ENCODE assay signal across 23 cellular contexts in the genomic region with DNA sequence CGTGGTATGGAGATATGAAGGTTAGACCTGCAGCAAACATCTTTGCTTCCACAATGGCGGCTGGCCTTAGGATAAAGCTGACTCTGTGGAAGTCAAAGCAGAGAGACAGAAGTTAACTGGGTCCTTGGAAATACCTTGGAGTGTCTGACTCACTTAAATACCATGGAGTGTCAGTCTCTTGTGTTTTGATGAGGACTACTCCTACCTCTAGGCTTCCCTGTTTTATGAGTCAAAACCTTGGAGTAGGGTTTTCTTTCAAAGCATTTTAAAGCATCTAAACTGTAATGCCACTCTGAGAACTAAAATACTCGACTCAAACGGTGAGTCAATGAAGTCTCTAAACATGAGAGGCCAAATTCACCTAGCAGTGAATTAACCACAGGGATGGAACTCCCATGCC.
"Had no signal": no experiment of that assay in that cellular context is flagged by ENCODE, and none has a peak within 500 bp of the region (broad histone marks: within the 10 kb centered on the region; RNA-seq: fewer than 3 reads in every experiment).

No MANE protein-coding gene starts in this region.

- H3K4me3 ChIP-seq: gastrocnemius medialis, heart left ventricle, hepatocyte, lower lobe of right lung, pancreas, right lobe of liver, smooth muscle cell, suprapubic skin, transverse colon, upper lobe of right lung, uterus had no signal

- ATAC-seq: effector memory CD8-positive, alpha-beta T cell; gastrocnemius medialis; heart left ventricle; left colon; left ventricle myocardium superior; lower lobe of right lung; natural killer cell treated with Interleukin-12 subunit alpha and Interleukin-12 subunit beta and Interleukin-15 and Interleukin-18, amount 100 ng/mL, for 72 hours; pancreas; right lobe of liver; stimulated activated naive CD8-positive, alpha-beta T cell treated with anti-CD3 and anti-CD28 coated beads, Interleukin-15, amount 100 ng/mL, for 72 hours; upper lobe of right lung had no signal

- DNase-seq: cortex of kidney; effector memory CD8-positive, alpha-beta T cell; gastrocnemius medialis; heart left ventricle; left colon; left ventricle myocardium superior; lower lobe of right lung; pancreas; right lobe of liver; stimulated activated CD4-positive, alpha-beta T cell treated with anti-CD3 and anti-CD28 coated beads, Interleukin-12 subunit alpha, Interleukin-12 subunit beta, amount 100 ng/mL, for 4 hours; stimulated activated CD4-positive, alpha-beta T cell treated with anti-CD3 and anti-CD28 coated beads, Interleukin-1b, Interleukin-23, amount 100 ng/mL, for 48 hours; stimulated activated CD4-positive, alpha-beta T cell treated with anti-CD3 and anti-CD28 coated beads, Interleukin-4, amount 100 ng/mL, for 1 hour; stimulated activated CD8-positive, alpha-beta memory T cell treated with anti-CD3 and anti-CD28 coated beads, Interleukin-4, amount 100 ng/mL, for 48 hours; stimulated activated naive CD4-positive, alpha-beta T cell; stimulated activated naive CD8-positive, alpha-beta T cell treated with anti-CD3 and anti-CD28 coated beads, Interleukin-15, amount 100 ng/mL, for 72 hours; transverse colon; upper lobe of right lung; uterus had no signal

- H3K27ac ChIP-seq: gastrocnemius medialis, heart left ventricle, hepatocyte, lower lobe of right lung, neutrophil, pancreas, right lobe of liver, suprapubic skin, transverse colon, upper lobe of right lung, uterus had no signal

- H3K4me1 ChIP-seq: gastrocnemius medialis, heart left ventricle, lower lobe of right lung, right lobe of liver, suprapubic skin, transverse colon, upper lobe of right lung, uterus had no signal

- H3K9me3 ChIP-seq: gastrocnemius medialis, heart left ventricle, lower lobe of right lung, neutrophil, pancreas, right lobe of liver, suprapubic skin, transverse colon, upper lobe of right lung, uterus had no signal

- H3K36me3 ChIP-seq: gastrocnemius medialis, heart left ventricle, lower lobe of right lung, neutrophil, pancreas, right lobe of liver, suprapubic skin, transverse colon, upper lobe of right lung, uterus had no signal

- H3K27me3 ChIP-seq: gastrocnemius medialis, heart left ventricle, hepatocyte, neutrophil, pancreas, right lobe of liver, suprapubic skin, transverse colon, upper lobe of right lung, uterus had no signal
